In genomic region chr10:103855424-103855823, GRCh38 we compare ENCODE assay signal across 1 cellular context.
TF ChIP-seq lines count a peak whose summit lies in the region.

Gene SH3PXD2A, minus strand, starts transcription at chr10:103855576. Its CDS starts 310 bp downstream, at chr10:103855266.

TF ChIP-seq in HepG2, 621 proteins besides CTCF, POLR2A, EP300 and RAD21 (continued from another document and continues in another):
- TF ChIP-seq KDM4B (CRISPR knock-in tag; IDR thresholded peaks at IDR 0.05): no peak
- TF ChIP-seq ZNF672 (CRISPR knock-in tag; IDR thresholded peaks at IDR 0.05): no peak
- 0 out of 2 replicates have a peak, but pooled peaks have one; percentile 47 for TF ChIP-seq ZNF639 (CRISPR knock-in tag; conservative IDR thresholded peaks at IDR 0.05)
- TF ChIP-seq NCOA2 (CRISPR knock-in tag; IDR thresholded peaks at IDR 0.05): no peak; the same call in 1 of the 2 replicates
- TF ChIP-seq KDM3A (CRISPR knock-in tag; IDR thresholded peaks at IDR 0.05; ENCODE audit: low read depth): 0 out of 2 replicates have a peak, but pooled peaks have one; percentile 11
- TF ChIP-seq ZNF329 (CRISPR knock-in tag; IDR thresholded peaks at IDR 0.05; ENCODE audit: low read depth): no peak
- no peak for TF ChIP-seq CHD2 (IDR thresholded peaks at IDR 0.05; ENCODE audit: low read depth, low read length)
- TF ChIP-seq E2F5 (CRISPR knock-in tag; conservative IDR thresholded peaks at IDR 0.05): no peak
- no peak for TF ChIP-seq ELF1 (CRISPR knock-in tag; IDR thresholded peaks at IDR 0.05)
- TF ChIP-seq SIN3A (IDR thresholded peaks at IDR 0.05; ENCODE audit: borderline replicate concordance, low read depth, low read length): 0 out of 2 replicates have a peak, but pooled peaks have one; percentile 6
- no peak for TF ChIP-seq ZNF572 (CRISPR knock-in tag; IDR thresholded peaks at IDR 0.05)
- peak; percentile 60; the same call in 1 of the 2 replicates for TF ChIP-seq RBFOX2 (IDR thresholded peaks at IDR 0.05; ENCODE audit: low read depth, low read length)
- TF ChIP-seq KLF9 (CRISPR knock-in tag; IDR thresholded peaks at IDR 0.05; ENCODE audit: low read depth): no peak
- TF ChIP-seq ZNF788 (CRISPR knock-in tag; IDR thresholded peaks at IDR 0.05; ENCODE audit: borderline replicate concordance): no peak
- no peak for TF ChIP-seq KDM6A (CRISPR knock-in tag; IDR thresholded peaks at IDR 0.05; ENCODE audit: low read depth)
- TF ChIP-seq HES4 (CRISPR knock-in tag; IDR thresholded peaks at IDR 0.05; ENCODE audit: borderline replicate concordance): no peak
- no peak for TF ChIP-seq CREBL2 (CRISPR knock-in tag; IDR thresholded peaks at IDR 0.05; ENCODE audit: borderline replicate concordance)
- TF ChIP-seq CEBPB (IDR thresholded peaks at IDR 0.05; ENCODE audit: borderline replicate concordance, low read depth, low read length): no peak
- no peak for TF ChIP-seq SOX6 (IDR thresholded peaks at IDR 0.05)
- no peak for TF ChIP-seq SOX6 (CRISPR knock-in tag; IDR thresholded peaks at IDR 0.05)
- TF ChIP-seq THAP7 (CRISPR knock-in tag; IDR thresholded peaks at IDR 0.05): no peak
- no peak for TF ChIP-seq IRF2 (CRISPR knock-in tag; IDR thresholded peaks at IDR 0.05)
- no peak for TF ChIP-seq ATF3 (CRISPR knock-in tag; IDR thresholded peaks at IDR 0.05)
- TF ChIP-seq BRD4 (CRISPR knock-in tag; IDR thresholded peaks at IDR 0.05): no peak
- TF ChIP-seq LBX2 (CRISPR knock-in tag; IDR thresholded peaks at IDR 0.05; ENCODE audit: borderline replicate concordance): no peak
- no peak for TF ChIP-seq ZNF343 (CRISPR knock-in tag; IDR thresholded peaks at IDR 0.05)
- no peak for TF ChIP-seq SSRP1 (CRISPR knock-in tag; IDR thresholded peaks at IDR 0.05)
- 0 out of 2 replicates have a peak, but pooled peaks have one; percentile 0 for TF ChIP-seq ZNF816 (CRISPR knock-in tag; IDR thresholded peaks at IDR 0.05; ENCODE audit: borderline replicate concordance)
- peak in 1 of 2 experiments; percentile 24; a peak in 1 of 4 replicates for TF ChIP-seq HMGXB4 (CRISPR knock-in tag; IDR thresholded peaks at IDR 0.05; ENCODE audit: borderline replicate concordance in 1 of 2, low read depth in 1 of 2)
- no peak for TF ChIP-seq U2AF1 (optimal IDR thresholded peaks at IDR 0.05; ENCODE audit: low read depth, low read length)
- no peak for TF ChIP-seq ZNF503 (CRISPR knock-in tag; IDR thresholded peaks at IDR 0.05)
- no peak for TF ChIP-seq YEATS2 (CRISPR knock-in tag; IDR thresholded peaks at IDR 0.05; ENCODE audit: borderline replicate concordance)
- peak; percentile 36; the same call in 1 of the 2 replicates for TF ChIP-seq GABPB1 (CRISPR knock-in tag; IDR thresholded peaks at IDR 0.05)
- no peak for TF ChIP-seq ZMAT5 (CRISPR knock-in tag; IDR thresholded peaks at IDR 0.05; ENCODE audit: borderline replicate concordance, low read depth)
- TF ChIP-seq MIER2 (CRISPR knock-in tag; IDR thresholded peaks at IDR 0.05): no peak
- no peak for TF ChIP-seq ATM (IDR thresholded peaks at IDR 0.05; ENCODE audit: borderline replicate concordance)
- no peak for TF ChIP-seq POGZ (CRISPR knock-in tag; IDR thresholded peaks at IDR 0.05)
- TF ChIP-seq ZNF782 (CRISPR knock-in tag; IDR thresholded peaks at IDR 0.05; ENCODE audit: borderline replicate concordance): no peak
- no peak for TF ChIP-seq ZBTB26 (CRISPR knock-in tag; IDR thresholded peaks at IDR 0.05; ENCODE audit: borderline replicate concordance)
- TF ChIP-seq ARID5B (CRISPR knock-in tag; IDR thresholded peaks at IDR 0.05): no peak
- no peak for TF ChIP-seq HOMEZ (CRISPR knock-in tag; IDR thresholded peaks at IDR 0.05; ENCODE audit: low read depth)
- no peak for TF ChIP-seq ZNF296 (CRISPR knock-in tag; conservative IDR thresholded peaks at IDR 0.05)
- TF ChIP-seq ZNF264 (CRISPR knock-in tag; IDR thresholded peaks at IDR 0.05): 0 out of 2 replicates have a peak, but pooled peaks have one; percentile 22
- TF ChIP-seq ZNF317 (CRISPR knock-in tag; IDR thresholded peaks at IDR 0.05): no peak
- TF ChIP-seq HNRNPK (IDR thresholded peaks at IDR 0.05; ENCODE audit: low read depth, low read length, poor library complexity, severe bottlenecking): peak; percentile 57
- 0 out of 2 replicates have a peak, but pooled peaks have one; percentile 27 for TF ChIP-seq SKIL (CRISPR knock-in tag; IDR thresholded peaks at IDR 0.05; ENCODE audit: borderline replicate concordance)
- peak; percentile 55; the same call in 1 of the 2 replicates for TF ChIP-seq SAP130 (CRISPR knock-in tag; IDR thresholded peaks at IDR 0.05; ENCODE audit: low read depth)
- 0 out of 2 replicates have a peak, but pooled peaks have one; percentile 46 for TF ChIP-seq ZFY (CRISPR knock-in tag; IDR thresholded peaks at IDR 0.05)
